In the genomic region with DNA sequence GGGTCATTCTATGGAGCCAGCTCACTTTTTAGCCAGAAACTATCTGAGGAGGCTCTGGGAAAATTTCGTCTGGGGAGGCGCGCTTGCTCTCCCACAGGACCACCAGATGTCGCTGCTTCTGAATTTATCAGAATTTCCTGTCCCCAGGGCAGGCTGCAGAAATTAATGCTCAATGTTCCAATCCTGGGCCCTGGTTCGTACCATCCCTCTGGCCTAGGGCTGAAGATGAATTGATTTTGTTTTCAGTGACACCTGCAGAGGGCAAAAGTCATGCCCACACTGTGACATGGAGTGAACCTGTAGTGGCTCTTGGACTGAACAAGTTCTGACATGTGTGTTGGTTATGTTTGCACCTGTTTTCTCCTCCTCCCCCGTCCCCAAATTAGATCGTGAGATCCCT, we compare ENCODE assay signal across 8 cellular contexts.
DNase-seq lines count a peak whose midpoint lies in the region; ATAC-seq and TF ChIP-seq lines count a peak whose summit lies in the region.

No MANE protein-coding gene starts in this region.

- H3K9me3 ChIP-seq in adipocyte (ENCODE audit: control insufficient read depth, low read length): no peaks in the 10 kb centered on the region

- DNase-seq in DMS79 (lab: John Stamatoyannopoulos, UW) (peak; percentile 50), adipocyte (ENCODE audit: low read depth) (peak; percentile 84), hippocampal formation (lab: John Stamatoyannopoulos, UW) (peak; percentile 40 to 51), occipital lobe (lab: John Stamatoyannopoulos, UW) (no peak)
- DNase-seq in stimulated activated CD4-positive, alpha-beta T cell treated with anti-CD3 and anti-CD28 coated beads, Interleukin-12 subunit alpha, Interleukin-12 subunit beta, amount 100 ng/mL, for 4 hours: peak; percentile 33

- no peak for TF ChIP-seq EP300 in Ishikawa (IDR thresholded peaks at IDR 0.05; ENCODE audit: borderline replicate concordance)

- H3K27me3 ChIP-seq in adipocyte (replicated peaks; ENCODE audit: control insufficient read depth, insufficient read depth, low read length): peaks cover 36% of the 10 kb centered on the region

- ATAC-seq in SK-N-SH treated with all-trans-retinoic acid at 6 μM for 48 hours: peak; percentile 77
- ATAC-seq in GM19397 (IDR thresholded peaks at IDR 0.05; ENCODE audit: unreplicated experiment): no peak

- no peak overlapping the region for H3K9ac ChIP-seq in adipocyte (ENCODE audit: low read length)

- no peaks in the 10 kb centered on the region for H3K36me3 ChIP-seq in adipocyte (ENCODE audit: control insufficient read depth, insufficient read depth, low read length, severe bottlenecking)

- H3K4me1 ChIP-seq in adipocyte (ENCODE audit: control insufficient read depth, insufficient read depth, low read length): no peaks in the 10 kb centered on the region

- peak; percentile 54 for TF ChIP-seq RAD21 in Ishikawa (IDR thresholded peaks at IDR 0.05; ENCODE audit: low read depth)

- no peak overlapping the region for H3K4me3 ChIP-seq in adipocyte (ENCODE audit: low read length)

TF ChIP-seq in Ishikawa, 13 proteins besides CTCF, POLR2A, EP300 and RAD21:
- TF ChIP-seq TCF12 (IDR thresholded peaks at IDR 0.05; ENCODE audit: low read depth) (no peak), FOXM1 (IDR thresholded peaks at IDR 0.05; ENCODE audit: borderline replicate concordance, low read depth) (no peak)
- TF ChIP-seq, protein P1, sequence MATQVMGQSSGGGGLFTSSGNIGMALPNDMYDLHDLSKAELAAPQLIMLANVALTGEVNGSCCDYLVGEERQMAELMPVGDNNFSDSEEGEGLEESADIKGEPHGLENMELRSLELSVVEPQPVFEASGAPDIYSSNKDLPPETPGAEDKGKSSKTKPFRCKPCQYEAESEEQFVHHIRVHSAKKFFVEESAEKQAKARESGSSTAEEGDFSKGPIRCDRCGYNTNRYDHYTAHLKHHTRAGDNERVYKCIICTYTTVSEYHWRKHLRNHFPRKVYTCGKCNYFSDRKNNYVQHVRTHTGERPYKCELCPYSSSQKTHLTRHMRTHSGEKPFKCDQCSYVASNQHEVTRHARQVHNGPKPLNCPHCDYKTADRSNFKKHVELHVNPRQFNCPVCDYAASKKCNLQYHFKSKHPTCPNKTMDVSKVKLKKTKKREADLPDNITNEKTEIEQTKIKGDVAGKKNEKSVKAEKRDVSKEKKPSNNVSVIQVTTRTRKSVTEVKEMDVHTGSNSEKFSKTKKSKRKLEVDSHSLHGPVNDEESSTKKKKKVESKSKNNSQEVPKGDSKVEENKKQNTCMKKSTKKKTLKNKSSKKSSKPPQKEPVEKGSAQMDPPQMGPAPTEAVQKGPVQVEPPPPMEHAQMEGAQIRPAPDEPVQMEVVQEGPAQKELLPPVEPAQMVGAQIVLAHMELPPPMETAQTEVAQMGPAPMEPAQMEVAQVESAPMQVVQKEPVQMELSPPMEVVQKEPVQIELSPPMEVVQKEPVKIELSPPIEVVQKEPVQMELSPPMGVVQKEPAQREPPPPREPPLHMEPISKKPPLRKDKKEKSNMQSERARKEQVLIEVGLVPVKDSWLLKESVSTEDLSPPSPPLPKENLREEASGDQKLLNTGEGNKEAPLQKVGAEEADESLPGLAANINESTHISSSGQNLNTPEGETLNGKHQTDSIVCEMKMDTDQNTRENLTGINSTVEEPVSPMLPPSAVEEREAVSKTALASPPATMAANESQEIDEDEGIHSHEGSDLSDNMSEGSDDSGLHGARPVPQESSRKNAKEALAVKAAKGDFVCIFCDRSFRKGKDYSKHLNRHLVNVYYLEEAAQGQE (IDR thresholded peaks at IDR 0.05; ENCODE audit: low read depth): no peak

TF ChIP-seq in SK-N-SH treated with all-trans-retinoic acid at 6 μM for 48 hours, 23 proteins besides CTCF, POLR2A, EP300 and RAD21:
- no peak for TF ChIP-seq OSR1 (CRISPR knock-in tag; IDR thresholded peaks at IDR 0.05)
- TF ChIP-seq, protein P2, sequence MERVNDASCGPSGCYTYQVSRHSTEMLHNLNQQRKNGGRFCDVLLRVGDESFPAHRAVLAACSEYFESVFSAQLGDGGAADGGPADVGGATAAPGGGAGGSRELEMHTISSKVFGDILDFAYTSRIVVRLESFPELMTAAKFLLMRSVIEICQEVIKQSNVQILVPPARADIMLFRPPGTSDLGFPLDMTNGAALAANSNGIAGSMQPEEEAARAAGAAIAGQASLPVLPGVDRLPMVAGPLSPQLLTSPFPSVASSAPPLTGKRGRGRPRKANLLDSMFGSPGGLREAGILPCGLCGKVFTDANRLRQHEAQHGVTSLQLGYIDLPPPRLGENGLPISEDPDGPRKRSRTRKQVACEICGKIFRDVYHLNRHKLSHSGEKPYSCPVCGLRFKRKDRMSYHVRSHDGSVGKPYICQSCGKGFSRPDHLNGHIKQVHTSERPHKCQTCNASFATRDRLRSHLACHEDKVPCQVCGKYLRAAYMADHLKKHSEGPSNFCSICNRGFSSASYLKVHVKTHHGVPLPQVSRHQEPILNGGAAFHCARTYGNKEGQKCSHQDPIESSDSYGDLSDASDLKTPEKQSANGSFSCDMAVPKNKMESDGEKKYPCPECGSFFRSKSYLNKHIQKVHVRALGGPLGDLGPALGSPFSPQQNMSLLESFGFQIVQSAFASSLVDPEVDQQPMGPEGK (CRISPR knock-in tag; IDR thresholded peaks at IDR 0.05; ENCODE audit: borderline replicate concordance): no peak
- TF ChIP-seq BACH2 (CRISPR knock-in tag; IDR thresholded peaks at IDR 0.05; ENCODE audit: borderline replicate concordance): no peak
- TF ChIP-seq RARB (CRISPR knock-in tag; IDR thresholded peaks at IDR 0.05): no peak
- TF ChIP-seq ZFP30 (CRISPR knock-in tag; IDR thresholded peaks at IDR 0.05): no peak
- TF ChIP-seq ZFP3 (CRISPR knock-in tag; IDR thresholded peaks at IDR 0.05): no peak
- TF ChIP-seq ESRRG (CRISPR knock-in tag; IDR thresholded peaks at IDR 0.05): no peak
- TF ChIP-seq ARNTL (CRISPR knock-in tag; IDR thresholded peaks at IDR 0.05; ENCODE audit: borderline replicate concordance, low read depth): no peak
- no peak for TF ChIP-seq ZNF70 (CRISPR knock-in tag; IDR thresholded peaks at IDR 0.05)
- no peak for TF ChIP-seq ZNF565 (CRISPR knock-in tag; conservative IDR thresholded peaks at IDR 0.05; ENCODE audit: low read depth)
- TF ChIP-seq, protein P3, sequence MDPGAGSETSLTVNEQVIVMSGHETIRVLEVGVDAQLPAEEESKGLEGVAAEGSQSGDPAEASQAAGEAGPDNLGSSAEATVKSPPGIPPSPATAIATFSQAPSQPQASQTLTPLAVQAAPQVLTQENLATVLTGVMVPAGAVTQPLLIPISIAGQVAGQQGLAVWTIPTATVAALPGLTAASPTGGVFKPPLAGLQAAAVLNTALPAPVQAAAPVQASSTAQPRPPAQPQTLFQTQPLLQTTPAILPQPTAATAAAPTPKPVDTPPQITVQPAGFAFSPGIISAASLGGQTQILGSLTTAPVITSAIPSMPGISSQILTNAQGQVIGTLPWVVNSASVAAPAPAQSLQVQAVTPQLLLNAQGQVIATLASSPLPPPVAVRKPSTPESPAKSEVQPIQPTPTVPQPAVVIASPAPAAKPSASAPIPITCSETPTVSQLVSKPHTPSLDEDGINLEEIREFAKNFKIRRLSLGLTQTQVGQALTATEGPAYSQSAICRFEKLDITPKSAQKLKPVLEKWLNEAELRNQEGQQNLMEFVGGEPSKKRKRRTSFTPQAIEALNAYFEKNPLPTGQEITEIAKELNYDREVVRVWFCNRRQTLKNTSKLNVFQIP (CRISPR knock-in tag; IDR thresholded peaks at IDR 0.05; ENCODE audit: borderline replicate concordance, low read depth): no peak
- TF ChIP-seq, protein P4, sequence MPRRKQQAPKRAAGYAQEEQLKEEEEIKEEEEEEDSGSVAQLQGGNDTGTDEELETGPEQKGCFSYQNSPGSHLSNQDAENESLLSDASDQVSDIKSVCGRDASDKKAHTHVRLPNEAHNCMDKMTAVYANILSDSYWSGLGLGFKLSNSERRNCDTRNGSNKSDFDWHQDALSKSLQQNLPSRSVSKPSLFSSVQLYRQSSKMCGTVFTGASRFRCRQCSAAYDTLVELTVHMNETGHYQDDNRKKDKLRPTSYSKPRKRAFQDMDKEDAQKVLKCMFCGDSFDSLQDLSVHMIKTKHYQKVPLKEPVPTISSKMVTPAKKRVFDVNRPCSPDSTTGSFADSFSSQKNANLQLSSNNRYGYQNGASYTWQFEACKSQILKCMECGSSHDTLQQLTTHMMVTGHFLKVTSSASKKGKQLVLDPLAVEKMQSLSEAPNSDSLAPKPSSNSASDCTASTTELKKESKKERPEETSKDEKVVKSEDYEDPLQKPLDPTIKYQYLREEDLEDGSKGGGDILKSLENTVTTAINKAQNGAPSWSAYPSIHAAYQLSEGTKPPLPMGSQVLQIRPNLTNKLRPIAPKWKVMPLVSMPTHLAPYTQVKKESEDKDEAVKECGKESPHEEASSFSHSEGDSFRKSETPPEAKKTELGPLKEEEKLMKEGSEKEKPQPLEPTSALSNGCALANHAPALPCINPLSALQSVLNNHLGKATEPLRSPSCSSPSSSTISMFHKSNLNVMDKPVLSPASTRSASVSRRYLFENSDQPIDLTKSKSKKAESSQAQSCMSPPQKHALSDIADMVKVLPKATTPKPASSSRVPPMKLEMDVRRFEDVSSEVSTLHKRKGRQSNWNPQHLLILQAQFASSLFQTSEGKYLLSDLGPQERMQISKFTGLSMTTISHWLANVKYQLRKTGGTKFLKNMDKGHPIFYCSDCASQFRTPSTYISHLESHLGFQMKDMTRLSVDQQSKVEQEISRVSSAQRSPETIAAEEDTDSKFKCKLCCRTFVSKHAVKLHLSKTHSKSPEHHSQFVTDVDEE (CRISPR knock-in tag; IDR thresholded peaks at IDR 0.05): no peak
- TF ChIP-seq ISL1 (CRISPR knock-in tag; IDR thresholded peaks at IDR 0.05): no peak
- TF ChIP-seq, protein P5, sequence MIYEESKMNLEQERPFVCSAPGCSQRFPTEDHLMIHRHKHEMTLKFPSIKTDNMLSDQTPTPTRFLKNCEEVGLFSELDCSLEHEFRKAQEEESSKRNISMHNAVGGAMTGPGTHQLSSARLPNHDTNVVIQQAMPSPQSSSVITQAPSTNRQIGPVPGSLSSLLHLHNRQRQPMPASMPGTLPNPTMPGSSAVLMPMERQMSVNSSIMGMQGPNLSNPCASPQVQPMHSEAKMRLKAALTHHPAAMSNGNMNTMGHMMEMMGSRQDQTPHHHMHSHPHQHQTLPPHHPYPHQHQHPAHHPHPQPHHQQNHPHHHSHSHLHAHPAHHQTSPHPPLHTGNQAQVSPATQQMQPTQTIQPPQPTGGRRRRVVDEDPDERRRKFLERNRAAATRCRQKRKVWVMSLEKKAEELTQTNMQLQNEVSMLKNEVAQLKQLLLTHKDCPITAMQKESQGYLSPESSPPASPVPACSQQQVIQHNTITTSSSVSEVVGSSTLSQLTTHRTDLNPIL (CRISPR knock-in tag; IDR thresholded peaks at IDR 0.05; ENCODE audit: low read depth): no peak
- no peak for TF ChIP-seq TOX (CRISPR knock-in tag; IDR thresholded peaks at IDR 0.05; ENCODE audit: borderline replicate concordance)
